Comparison of ENCODE assay signal across 20 cellular contexts in the genomic region with DNA sequence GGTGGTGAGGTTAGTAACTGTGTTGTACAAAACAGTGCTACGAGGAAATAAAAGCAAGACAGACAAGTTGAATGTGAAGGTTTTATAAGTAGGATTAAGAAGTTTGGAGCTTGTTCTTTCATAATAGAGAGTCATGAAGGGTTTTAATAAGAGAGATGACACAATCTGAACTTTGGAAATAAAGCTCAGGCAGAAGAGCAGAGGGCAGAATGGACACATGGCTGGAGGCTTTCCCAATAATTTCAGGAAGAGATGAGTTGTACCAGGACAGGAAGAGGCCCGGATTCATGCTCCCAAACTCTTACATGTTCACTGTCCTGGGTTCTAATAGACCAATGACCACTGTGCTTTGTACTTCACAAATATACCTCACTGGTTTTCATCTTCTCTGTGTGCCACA.
"Had no signal": no experiment of that assay in that cellular context is flagged by ENCODE, and none has a peak within 500 bp of the region (broad histone marks: within the 10 kb centered on the region; RNA-seq: fewer than 3 reads in every experiment).

No MANE protein-coding gene starts in this region.

- H3K27me3 ChIP-seq: colonic mucosa, heart left ventricle, ovary had no signal

- DNase-seq: colonic mucosa; effector CD4-positive, alpha-beta T cell; endodermal cell; erythroblast; foreskin melanocyte; heart left ventricle; hippocampal formation; kidney glomerular epithelial cell; lower lobe of right lung; natural killer cell; ovary; right cardiac atrium; stimulated activated CD4-positive, alpha-beta T cell treated with anti-CD3 and anti-CD28 coated beads, Interleukin-4, amount 100 ng/mL, for 24 hours; stimulated activated naive CD8-positive, alpha-beta T cell treated with anti-CD3 and anti-CD28 coated beads, Interleukin-15, amount 100 ng/mL, for 72 hours; substantia nigra; trophoblast cell had no signal

- H3K9me3 Mint-ChIP-seq: endodermal cell; memory B cell; mesothelial cell of epicardium; natural killer cell; stimulated activated memory B cell treated with anti-CD40 and anti-IgM and Interleukin-4, amounts not matched to agents 10 μg/mL and 1 μg/mL and 100 μg/mL, for 72 hours; stimulated activated naive CD8-positive, alpha-beta T cell treated with anti-CD3 and anti-CD28 coated beads, Interleukin-15, amount 100 ng/mL, for 72 hours had no signal

- H3K9me3 ChIP-seq: colonic mucosa, heart left ventricle, lower lobe of right lung, ovary had no signal

- H3K4me1 Mint-ChIP-seq: memory B cell; mesothelial cell of epicardium; natural killer cell; neural crest cell; stimulated activated memory B cell treated with anti-CD40 and anti-IgM and Interleukin-4, amounts not matched to agents 10 μg/mL and 1 μg/mL and 100 μg/mL, for 72 hours; stimulated activated naive CD8-positive, alpha-beta T cell treated with anti-CD3 and anti-CD28 coated beads, Interleukin-15, amount 100 ng/mL, for 72 hours had no signal

- H3K36me3 ChIP-seq: colonic mucosa, lower lobe of right lung, ovary had no signal

- ATAC-seq: heart left ventricle; lower lobe of right lung; natural killer cell; right cardiac atrium; stimulated activated memory B cell treated with anti-CD40 and anti-IgM and Interleukin-4, amounts not matched to agents 10 μg/mL and 1 μg/mL and 100 μg/mL, for 72 hours; stimulated activated naive CD8-positive, alpha-beta T cell treated with anti-CD3 and anti-CD28 coated beads, Interleukin-15, amount 100 ng/mL, for 72 hours had no signal

- H3K4me3 Mint-ChIP-seq: endodermal cell; memory B cell; mesothelial cell of epicardium; natural killer cell; neural crest cell; stimulated activated memory B cell treated with anti-CD40 and anti-IgM and Interleukin-4, amounts not matched to agents 10 μg/mL and 1 μg/mL and 100 μg/mL, for 72 hours; stimulated activated naive CD8-positive, alpha-beta T cell treated with anti-CD3 and anti-CD28 coated beads, Interleukin-15, amount 100 ng/mL, for 72 hours had no signal

- H3K27ac Mint-ChIP-seq: endodermal cell; memory B cell; mesothelial cell of epicardium; natural killer cell; stimulated activated memory B cell treated with anti-CD40 and anti-IgM and Interleukin-4, amounts not matched to agents 10 μg/mL and 1 μg/mL and 100 μg/mL, for 72 hours; stimulated activated naive CD8-positive, alpha-beta T cell treated with anti-CD3 and anti-CD28 coated beads, Interleukin-15, amount 100 ng/mL, for 72 hours had no signal

- H3K27me3 Mint-ChIP-seq: memory B cell; stimulated activated memory B cell treated with anti-CD40 and anti-IgM and Interleukin-4, amounts not matched to agents 10 μg/mL and 1 μg/mL and 100 μg/mL, for 72 hours; stimulated activated naive CD8-positive, alpha-beta T cell treated with anti-CD3 and anti-CD28 coated beads, Interleukin-15, amount 100 ng/mL, for 72 hours had no signal

- H3K36me3 Mint-ChIP-seq: mesothelial cell of epicardium had no signal

- H3K4me3 ChIP-seq: colonic mucosa, heart left ventricle, lower lobe of right lung, ovary had no signal

- H3K4me1 ChIP-seq: colonic mucosa, lower lobe of right lung had no signal

- H3K27ac ChIP-seq: colonic mucosa, heart left ventricle, lower lobe of right lung, ovary had no signal
